Comparison of ENCODE assay signal across 25 cellular contexts in genomic region chr1:231751624-231751897, GRCh38.
"Had no signal": no experiment of that assay in that cellular context is flagged by ENCODE, and none has a peak within 500 bp of the region (broad histone marks: within the 10 kb centered on the region; RNA-seq: fewer than 3 reads in every experiment).

No MANE protein-coding gene starts in this region.

- DNase-seq: colonic mucosa; cortex of kidney; effector memory CD4-positive, alpha-beta T cell; erythroblast; esophagus squamous epithelium; foreskin fibroblast; foreskin melanocyte; gastrocnemius medialis; glutamatergic neuron; head of caudate nucleus; heart right ventricle; hippocampal formation; left cardiac atrium; left lung; left ventricle myocardium superior; lower lobe of right lung; mesenchymal stem cell; mucosa of descending colon; naive B cell had no signal

- H3K27me3 ChIP-seq: colonic mucosa, esophagus squamous epithelium, gastrocnemius medialis, heart right ventricle, left lung had no signal

- FAIRE-seq: islet of Langerhans, keratinocyte had no signal

- ATAC-seq: esophagus mucosa, gastrocnemius medialis, heart right ventricle, left cardiac atrium, left lung, left ventricle myocardium superior, lower lobe of right lung had no signal

- H3K27ac Mint-ChIP-seq: dendritic cell treated with granulocyte-macrophage colony-stimulating factor and Interleukin-4, amounts not matched to agents 40 ng/mL and 50 ng/mL, for 4 days; mesothelial cell of epicardium had no signal

- H3K27ac ChIP-seq: colonic mucosa, epithelial cell of prostate, esophagus squamous epithelium, gastrocnemius medialis, heart right ventricle, lower lobe of right lung had no signal

- H3K27me3 Mint-ChIP-seq: dendritic cell treated with granulocyte-macrophage colony-stimulating factor and Interleukin-4, amounts not matched to agents 40 ng/mL and 50 ng/mL, for 4 days; naive B cell had no signal

- H3K4me3 ChIP-seq: colonic mucosa, esophagus squamous epithelium, gastrocnemius medialis, heart right ventricle, left lung, lower lobe of right lung, mucosa of descending colon had no signal

- H3K36me3 ChIP-seq: colonic mucosa, lower lobe of right lung had no signal

- H3K9me3 ChIP-seq: colonic mucosa, gastrocnemius medialis had no signal

- H3K4me1 ChIP-seq: colonic mucosa, esophagus squamous epithelium, gastrocnemius medialis, lower lobe of right lung had no signal

- H3K4me1 Mint-ChIP-seq: naive B cell had no signal

- H3K4me3 Mint-ChIP-seq: dendritic cell treated with granulocyte-macrophage colony-stimulating factor and Interleukin-4, amounts not matched to agents 40 ng/mL and 50 ng/mL, for 4 days; mesothelial cell of epicardium; naive B cell had no signal
